Comparison of ENCODE assay signal across 18 cellular contexts in genomic region chr1:17849216-17849615, GRCh38.
DNase-seq lines count a peak whose midpoint lies in the region; ATAC-seq, FAIRE-seq and TF ChIP-seq lines count a peak whose summit lies in the region.
"Had no signal": no experiment of that assay in that cellular context is flagged by ENCODE, and none has a peak within 500 bp of the region (broad histone marks: within the 10 kb centered on the region; RNA-seq: fewer than 3 reads in every experiment).

No MANE protein-coding gene starts in this region.

- WGBS in HepG2 (ENCODE audit: low lambda C conversion rate): 77% methylated on average over 2 of the region's 3 CpGs
- WGBS in right lobe of liver (ENCODE audit: insufficient coverage, low coverage, low lambda C conversion rate, missing lambda C conversion rate): 63% methylated on average over 3 of the region's 3 CpGs
- WGBS in SK-N-SH (ENCODE audit: low lambda C conversion rate): 50% methylated on average over 3 of the region's 3 CpGs
- WGBS in smooth muscle cell (ENCODE audit: low lambda C conversion rate): 80% methylated on average over 3 of the region's 3 CpGs

- H3F3A ChIP-seq in SK-N-SH (replicated peaks; ENCODE audit: insufficient read depth): no peaks in the 10 kb centered on the region
- no peaks in the 10 kb centered on the region for H3F3A ChIP-seq in smooth muscle cell (ENCODE audit: low read depth)

- no TSS peak for BruUV-seq in HepG2 (replicated peaks; lab: Mats Ljungman, UMichigan)

- no peaks in the 10 kb centered on the region for H3K9me2 ChIP-seq in SK-N-SH

- H3K27ac ChIP-seq in HepG2 (ENCODE audit: extremely low read length, insufficient read depth, low read length): no peak overlapping the region
- H3K27ac ChIP-seq in right lobe of liver: no peak overlapping the region
- no peak overlapping the region for H3K27ac ChIP-seq in SK-N-SH (ENCODE audit: low read depth in 2 of 2, low read length in 1 of 2)
- H3K27ac ChIP-seq in smooth muscle cell (ENCODE audit: low read depth): no peak overlapping the region
- H3K27ac ChIP-seq: BLaER1 had no signal

- H2AFZ ChIP-seq in HepG2 (ENCODE audit: low read length): no peak overlapping the region
- H2AFZ ChIP-seq in SK-N-SH (ENCODE audit: low read depth): no peak overlapping the region
- H2AFZ ChIP-seq in smooth muscle cell (ENCODE audit: low read depth): no peak overlapping the region

- POLR2A ChIA-PET in HepG2 (lab: Yijun Ruan, JAX) (no interaction called here), SK-N-SH (lab: Yijun Ruan, JAX) (interaction anchor here (0.7 kb wide), 1 partner anchor 195 kb away, joined by 3 read pairs; no protein-coding TSS in a partner anchor)

- H3K79me2 ChIP-seq in HepG2 (ENCODE audit: insufficient read depth, low read length) (no peaks in the 10 kb centered on the region), SK-N-SH (ENCODE audit: insufficient read depth) (no peaks in the 10 kb centered on the region), smooth muscle cell (ENCODE audit: low read depth) (no peaks in the 10 kb centered on the region)

- H3K4me1 ChIP-seq in HepG2 (ENCODE audit: insufficient read depth, low read length) (no peaks in the 10 kb centered on the region), right lobe of liver (no peaks in the 10 kb centered on the region), SK-N-SH (ENCODE audit: control insufficient read depth in 1 of 2, insufficient read depth in 2 of 2, low read depth in 1 of 2, low read length in 1 of 2) (no peaks in the 10 kb centered on the region), smooth muscle cell (ENCODE audit: low read depth) (no peaks in the 10 kb centered on the region)

- CTCF ChIA-PET in HepG2 (lab: Yijun Ruan, JAX; ENCODE audit: low intra/inter-chr PET ratio, low total read pairs) (no interaction called here), SK-N-SH (lab: Yijun Ruan, JAX) (no interaction called here)

- TF ChIP-seq EP300 in HepG2 (IDR thresholded peaks at IDR 0.05; ENCODE audit: low read depth in 2 of 2, low read length in 2 of 2) (no peak), HepG2 (CRISPR knock-in tag; IDR thresholded peaks at IDR 0.05; ENCODE audit: borderline replicate concordance) (no peak), SK-N-SH (IDR thresholded peaks at IDR 0.05; ENCODE audit: borderline replicate concordance in 1 of 2, low read depth in 1 of 2, low read length in 1 of 2) (no peak)

- TF ChIP-seq RAD21 in HepG2 (CRISPR knock-in tag; IDR thresholded peaks at IDR 0.05): no peak
- peak; percentile 27; the same call in 1 of the 2 replicates for TF ChIP-seq RAD21 in SK-N-SH (IDR thresholded peaks at IDR 0.05; ENCODE audit: low read length)

- no peak for FAIRE-seq in HepG2 (lab: Jason Lieb, UNC)
- FAIRE-seq: bronchial epithelial cell had no signal

- DNase-seq in HepG2 (ENCODE audit: low spot score) (no peak), right lobe of liver (no peak), SK-N-SH (no peak), fibroblast of gingiva (ENCODE audit: low read depth) (peak; percentile 19), smooth muscle cell (lab: John Stamatoyannopoulos, UW; ENCODE audit: unreplicated experiment) (no peak), AG08396 (ENCODE audit: low spot score) (no peak)
- no peak for DNase-seq in activated CD4-positive, CD25-positive, alpha-beta regulatory T cell (lab: John Stamatoyannopoulos, UW)
- DNase-seq: activated CD4-positive, alpha-beta T cell treated with anti-CD3 and anti-CD28 coated beads, Interleukin-2, amount 50 U/mL, for 1 hour; DMS153; effector CD8-positive, alpha-beta T cell; mesenchymal stem cell; NCI-H2081 treated with DMSO at 0.1 percent for 48 hours; right cardiac atrium; stimulated activated CD4-positive, alpha-beta T cell treated with anti-CD3 and anti-CD28 coated beads, Interleukin-1b, Interleukin-23, amount 100 ng/mL, for 48 hours; T-helper 17 cell had no signal

- no peak overlapping the region for H3K4me3 ChIP-seq in HepG2 (replicated peaks in 1 of 3; ENCODE audit: insufficient read depth in 1 of 3, low read depth in 2 of 3, low read length in 3 of 3)
- H3K4me3 ChIP-seq in right lobe of liver: no peak overlapping the region
- no peak overlapping the region for H3K4me3 ChIP-seq in SK-N-SH (ENCODE audit: low read depth in 2 of 2, low read length in 1 of 2)
- H3K4me3 ChIP-seq in smooth muscle cell: no peak overlapping the region
- H3K4me3 ChIP-seq: BLaER1 had no signal

- intact Hi-C loops in HepG2 (cut with micrococcal nuclease; ENCODE audit: unreplicated experiment) (no loop called here), right lobe of liver (cut with DNase I) (no loop called here)

- in situ Hi-C loops in HepG2 (cut with HindIII; ENCODE audit: extremely low pct_ligation_motif_present, low pct_unique_long_range_greater_than_20kb): no loop called here

- no peaks in the 10 kb centered on the region for H3K9me3 ChIP-seq in HepG2 (ENCODE audit: low read length)
- no peaks in the 10 kb centered on the region for H3K9me3 ChIP-seq in right lobe of liver
- no peaks in the 10 kb centered on the region for H3K9me3 ChIP-seq in SK-N-SH
- no peaks in the 10 kb centered on the region for H3K9me3 ChIP-seq in smooth muscle cell (replicated peaks; ENCODE audit: low read depth)
- H3K9me3 ChIP-seq: BLaER1 had no signal

- TF ChIP-seq POLR2A in HepG2 (IDR thresholded peaks at IDR 0.05; ENCODE audit: insufficient read depth in 1 of 2, low read depth in 2 of 2, low read length in 2 of 2) (no peak), right lobe of liver (IDR thresholded peaks at IDR 0.05) (no peak)

- H4K20me1 ChIP-seq in HepG2 (ENCODE audit: insufficient read depth, low read length) (no peaks in the 10 kb centered on the region), SK-N-SH (ENCODE audit: insufficient read depth) (no peaks in the 10 kb centered on the region), smooth muscle cell (ENCODE audit: low read depth) (no peaks in the 10 kb centered on the region)
- H4K20me1 ChIP-seq: BLaER1 had no signal

- H3K4me2 ChIP-seq in HepG2 (ENCODE audit: low read depth, low read length) (no peak overlapping the region), SK-N-SH (no peak overlapping the region), smooth muscle cell (no peak overlapping the region)
- H3K4me2 ChIP-seq: BLaER1 had no signal

- ATAC-seq in HepG2 (no peak), right lobe of liver (no peak), HG03039 (IDR thresholded peaks at IDR 0.05; ENCODE audit: unreplicated experiment) (no peak)
- ATAC-seq: right cardiac atrium, T-helper 17 cell had no signal

- TF ChIP-seq CTCF in HepG2 (CRISPR knock-in tag; IDR thresholded peaks at IDR 0.05): peak; percentile 40
- TF ChIP-seq CTCF in right lobe of liver (IDR thresholded peaks at IDR 0.05): no peak
- peak; percentile 33 for TF ChIP-seq CTCF in SK-N-SH (IDR thresholded peaks at IDR 0.05)
- peak; percentile 5 for TF ChIP-seq CTCF in smooth muscle cell (IDR thresholded peaks at IDR 0.05; ENCODE audit: borderline replicate concordance, insufficient read depth, poor library complexity, severe bottlenecking)

- no peaks in the 10 kb centered on the region for H3K36me3 ChIP-seq in HepG2 (replicated peaks in 1 of 2; ENCODE audit: control insufficient read depth in 1 of 2, insufficient read depth in 2 of 2, low read length in 2 of 2)
- no peaks in the 10 kb centered on the region for H3K36me3 ChIP-seq in right lobe of liver
- no peaks in the 10 kb centered on the region for H3K36me3 ChIP-seq in SK-N-SH (replicated peaks in 1 of 2; ENCODE audit: control insufficient read depth in 1 of 2, insufficient read depth in 2 of 2, low read length in 1 of 2)
- H3K36me3 ChIP-seq in smooth muscle cell (ENCODE audit: low read depth): no peaks in the 10 kb centered on the region
- H3K36me3 ChIP-seq: BLaER1 had no signal

- H3K9ac ChIP-seq in HepG2 (ENCODE audit: insufficient read depth, low read depth, low read length) (no peak overlapping the region), SK-N-SH (no peak overlapping the region), smooth muscle cell (ENCODE audit: low read depth) (no peak overlapping the region)
- H3K9ac ChIP-seq: BLaER1 had no signal

- H3K27me3 ChIP-seq in HepG2 (ENCODE audit: control insufficient read depth in 1 of 2, insufficient read depth in 2 of 2, low read length in 2 of 2) (peaks cover 0 to 22% of the 10 kb centered on the region in 2 experiments; a peak in 4 of 5 replicates), right lobe of liver (no peaks in the 10 kb centered on the region), SK-N-SH (ENCODE audit: insufficient read depth) (no peaks in the 10 kb centered on the region), smooth muscle cell (ENCODE audit: low read depth) (peaks cover 17% of the 10 kb centered on the region)
- H3K27me3 ChIP-seq: BLaER1 had no signal

TF ChIP-seq in SK-N-SH, 30 proteins besides CTCF, POLR2A, EP300 and RAD21:
- peak; percentile 24; the same call in 1 of the 2 replicates for TF ChIP-seq SMC3 (IDR thresholded peaks at IDR 0.05; ENCODE audit: low read depth, low read length)
- TF ChIP-seq FOXJ3 (CRISPR knock-in tag; IDR thresholded peaks at IDR 0.05): no peak
- no peak for TF ChIP-seq RXRA (IDR thresholded peaks at IDR 0.05; ENCODE audit: borderline replicate concordance, low read depth)

Comparison
In these comparisons a context has a peak if more than half of its experiments do, and no peak if none do; other contexts are left out.
1. CTCF ChIP-seq: peak in HepG2 (single experiment), SK-N-SH (single experiment) and smooth muscle cell (single experiment); none in right lobe of liver (0 of 4).
2. Of the 25 proteins assayed by ChIP-seq in both HepG2 and SK-N-SH: peak only in HepG2: none; only in SK-N-SH: RAD21 and SMC3; in both: CTCF; in neither: 22.